In genomic region chr18:23387265-23387664, GRCh38 we compare ENCODE assay signal across 19 cellular contexts.
"Had no signal": no experiment of that assay in that cellular context is flagged by ENCODE, and none has a peak within 500 bp of the region (broad histone marks: within the 10 kb centered on the region; RNA-seq: fewer than 3 reads in every experiment).

No MANE protein-coding gene starts in this region.

- H3K36me3 Mint-ChIP-seq: activated naive CD4-positive, alpha-beta T cell treated with anti-CD3 and anti-CD28 coated beads, Interleukin-2, amount 50 U/mL, for 72 hours had no signal

- H3K4me3 ChIP-seq: hepatocyte, psoas muscle, right lobe of liver, smooth muscle cell, suprapubic skin, upper lobe of left lung had no signal

- H3K4me1 ChIP-seq: psoas muscle, right lobe of liver, suprapubic skin, upper lobe of left lung had no signal

- H3K79me2 ChIP-seq: hepatocyte had no signal

- H3K36me3 ChIP-seq: right lobe of liver, suprapubic skin, upper lobe of left lung had no signal

- H3K9me3 Mint-ChIP-seq: activated B cell treated with CpG ODN at 0.5 μM for 24 hours; activated CD8-positive, alpha-beta T cell treated with anti-CD3 and anti-CD28 coated beads for 36 hours; activated naive CD4-positive, alpha-beta T cell treated with anti-CD3 and anti-CD28 coated beads, Interleukin-2, amount 50 U/mL, for 72 hours; neural crest cell had no signal

- H3K27me3 ChIP-seq: hepatocyte, right lobe of liver, suprapubic skin, upper lobe of left lung had no signal

- H3K27ac ChIP-seq: hepatocyte, psoas muscle, right lobe of liver, suprapubic skin, upper lobe of left lung had no signal

- H2AFZ ChIP-seq: hepatocyte had no signal

- ATAC-seq: activated CD8-positive, alpha-beta T cell treated with anti-CD3 and anti-CD28 coated beads for 36 hours; activated naive CD4-positive, alpha-beta T cell treated with anti-CD3 and anti-CD28 coated beads, Interleukin-2, amount 50 U/mL, for 72 hours; esophagus mucosa; psoas muscle; right lobe of liver; stimulated activated naive CD8-positive, alpha-beta T cell treated with anti-CD3 and anti-CD28 coated beads, Interleukin-15, Interleukin-2, amounts not matched to agents 100 U/mL and 50 U/mL, for 24 hours had no signal

- H3K4me3 Mint-ChIP-seq: activated B cell treated with CpG ODN at 0.5 μM for 24 hours; activated CD8-positive, alpha-beta T cell treated with anti-CD3 and anti-CD28 coated beads for 36 hours; neural crest cell had no signal

- DNase-seq: activated B cell treated with CpG ODN at 0.5 μM for 24 hours; activated CD4-positive, alpha-beta T cell treated with anti-CD3 and anti-CD28 coated beads for 48 hours; activated CD8-positive, alpha-beta memory T cell treated with anti-CD3 and anti-CD28 coated beads, Interleukin-2, amount 50 U/mL, for 4 hours; activated CD8-positive, alpha-beta T cell treated with anti-CD3 and anti-CD28 coated beads for 36 hours; activated effector memory CD4-positive, alpha-beta T cell treated with anti-CD3 and anti-CD28 coated beads, Interleukin-2, amount 50 U/mL, for 16 hours; activated T-cell treated with anti-CD3 and anti-CD28 coated beads, Interleukin-2, amount 50 U/mL, for 48 hours; islet precursor cell; psoas muscle; right lobe of liver; stimulated activated CD4-positive, alpha-beta T cell treated with anti-CD3 and anti-CD28 coated beads, Interleukin-4, amount 100 ng/mL, for 4 hours; stimulated activated CD8-positive, alpha-beta memory T cell treated with anti-CD3 and anti-CD28 coated beads, Interleukin-4, amount 100 ng/mL, for 48 hours; stimulated activated naive CD8-positive, alpha-beta T cell treated with anti-CD3 and anti-CD28 coated beads, Interleukin-15, Interleukin-2, amounts not matched to agents 100 U/mL and 50 U/mL, for 24 hours had no signal

- H3K9me3 ChIP-seq: psoas muscle, right lobe of liver, suprapubic skin, upper lobe of left lung had no signal

- H3K27me3 Mint-ChIP-seq: activated B cell treated with CpG ODN at 0.5 μM for 24 hours; activated CD8-positive, alpha-beta T cell treated with anti-CD3 and anti-CD28 coated beads for 36 hours had no signal

- H3K27ac Mint-ChIP-seq: activated B cell treated with CpG ODN at 0.5 μM for 24 hours; activated CD8-positive, alpha-beta T cell treated with anti-CD3 and anti-CD28 coated beads for 36 hours; activated naive CD4-positive, alpha-beta T cell treated with anti-CD3 and anti-CD28 coated beads, Interleukin-2, amount 50 U/mL, for 72 hours had no signal

- H3K4me2 ChIP-seq: hepatocyte, smooth muscle cell had no signal
